10 cellular contexts compared by ENCODE assay signal in genomic region chr6:108883172-108883571, GRCh38. TPM values are rescaled to one million over a fixed set of nuclear protein-coding genes. Genes with fewer than 3 reads are reported as not detected.
A peak's percentile ranks its signal among the peaks of the same experiment; 100 is the strongest.
DNase-seq lines count a peak whose midpoint lies in the region; ATAC-seq and TF ChIP-seq lines count a peak whose summit lies in the region.
"Had no signal": no experiment of that assay in that cellular context is flagged by ENCODE, and none has a peak within 500 bp of the region (broad histone marks: within the 10 kb centered on the region; RNA-seq: fewer than 3 reads in every experiment).

No MANE protein-coding gene starts in this region.

- peaks cover 12% of the 10 kb centered on the region for H3K9me3 Mint-ChIP-seq in activated T-cell treated with anti-CD3 and anti-CD28 coated beads, Interleukin-2, amount 50 U/mL, for 4 hours
- peaks cover 10% of the 10 kb centered on the region for H3K9me3 Mint-ChIP-seq in mesothelial cell of epicardium

- peak; percentile 92 for ATAC-seq in activated T-cell treated with anti-CD3 and anti-CD28 coated beads, Interleukin-2, amount 50 U/mL, for 4 hours
- ATAC-seq in HG02610 (IDR thresholded peaks at IDR 0.05; ENCODE audit: unreplicated experiment) (peak; percentile 90), HG03520 (IDR thresholded peaks at IDR 0.05; ENCODE audit: unreplicated experiment) (peak; percentile 86)
- peak; percentile 90 for ATAC-seq in stimulated activated naive CD8-positive, alpha-beta T cell treated with anti-CD3 and anti-CD28 coated beads, Interleukin-15, Interleukin-2, amounts not matched to agents 100 U/mL and 50 U/mL, for 24 hours

- H3K27ac Mint-ChIP-seq in mesothelial cell of epicardium, result no peak overlapping the region

- peaks cover 2% of the 10 kb centered on the region for H3K27me3 Mint-ChIP-seq in activated T-cell treated with anti-CD3 and anti-CD28 coated beads, Interleukin-2, amount 50 U/mL, for 4 hours (ENCODE audit: low read depth)
- no peaks in the 10 kb centered on the region for H3K27me3 Mint-ChIP-seq in mesothelial cell of epicardium (ENCODE audit: low read depth)

- peaks cover 22% of the 10 kb centered on the region for H3K36me3 Mint-ChIP-seq in activated T-cell treated with anti-CD3 and anti-CD28 coated beads, Interleukin-2, amount 50 U/mL, for 4 hours (ENCODE audit: insufficient read depth)
- H3K36me3 Mint-ChIP-seq in mesothelial cell of epicardium, result peaks cover 37% of the 10 kb centered on the region

- DNase-seq in activated T-cell treated with anti-CD3 and anti-CD28 coated beads, Interleukin-2, amount 50 U/mL, for 4 hours, result no peak
- DNase-seq in activated T-cell treated with anti-CD3 and anti-CD28 coated beads for 4 hours (no peak), AG08396 (ENCODE audit: low spot score) (no peak), islet precursor cell (no peak), mesothelial cell of epicardium (ENCODE audit: low spot score in 2 of 2, unreplicated experiment in 2 of 2) (no peak)
- DNase-seq in stimulated activated naive CD8-positive, alpha-beta T cell treated with anti-CD3 and anti-CD28 coated beads, Interleukin-15, Interleukin-2, amounts not matched to agents 100 U/mL and 50 U/mL, for 24 hours, result no peak
- DNase-seq: IMR-90, NCI-H748 treated with DMSO at 0.1 percent for 48 hours had no signal

- TF ChIP-seq CTCF in mesothelial cell of epicardium (IDR thresholded peaks at IDR 0.05; ENCODE audit: unreplicated experiment), result no peak

- peaks cover 27% of the 10 kb centered on the region for H3K4me1 Mint-ChIP-seq in activated T-cell treated with anti-CD3 and anti-CD28 coated beads, Interleukin-2, amount 50 U/mL, for 4 hours (ENCODE audit: low read depth)
- no peaks in the 10 kb centered on the region for H3K4me1 Mint-ChIP-seq in mesothelial cell of epicardium

- H3K4me3 Mint-ChIP-seq in activated T-cell treated with anti-CD3 and anti-CD28 coated beads, Interleukin-2, amount 50 U/mL, for 4 hours, result no peak overlapping the region
- H3K4me3 Mint-ChIP-seq in mesothelial cell of epicardium, result no peak overlapping the region

RNA-seq across cellular contexts. Expression of gene ARMC2, which starts 35.0 kb away (rescaled TPM):
- total RNA-seq in activated T-cell treated with anti-CD3 and anti-CD28 coated beads, Interleukin-2, amount 50 U/mL, for 4 hours, result 1 to 10 TPM; 2.2 to 2.8 (median 2.3) TPM
- total RNA-seq in mesothelial cell of epicardium, result 11.3 to 16.5 TPM (median 16.2 TPM) in 3 replicates
